Comparison of ENCODE assay signal across 13 cellular contexts in genomic region chr12:61870658-61871559, GRCh38.
DNase-seq lines count a peak whose midpoint lies in the region; ATAC-seq and TF ChIP-seq lines count a peak whose summit lies in the region.
"Had no signal": no experiment of that assay in that cellular context is flagged by ENCODE, and none has a peak within 500 bp of the region (broad histone marks: within the 10 kb centered on the region; RNA-seq: fewer than 3 reads in every experiment).

No MANE protein-coding gene starts in this region.

- H2BK5ac ChIP-seq in mesenchymal stem cell (ENCODE audit: low read depth, low read length, poor library complexity, severe bottlenecking), result no peak overlapping the region

- no peak overlapping the region for H3K14ac ChIP-seq in mesenchymal stem cell (ENCODE audit: low read length in 2 of 2)

- no peaks in the 10 kb centered on the region for H3K36me3 ChIP-seq in mesenchymal stem cell (ENCODE audit: control insufficient read depth in 1 of 2, insufficient read depth in 2 of 2, low read depth in 1 of 2, low read length in 2 of 2)
- H3K36me3 ChIP-seq: ascending aorta had no signal

- H2BK15ac ChIP-seq in mesenchymal stem cell (ENCODE audit: low read depth, poor library complexity, severe bottlenecking), result no peak overlapping the region

- no peaks in the 10 kb centered on the region for H3K9me3 ChIP-seq in mesenchymal stem cell (ENCODE audit: control insufficient read depth, low read length)
- H3K9me3 ChIP-seq: A549, ascending aorta had no signal

- no peak overlapping the region for H3K18ac ChIP-seq in mesenchymal stem cell (ENCODE audit: low read depth in 1 of 2, low read length in 2 of 2)

- H3K79me1 ChIP-seq in mesenchymal stem cell (replicated peaks; ENCODE audit: low read length, poor library complexity, severe bottlenecking), result no peaks in the 10 kb centered on the region

- no peak overlapping the region for H4K91ac ChIP-seq in mesenchymal stem cell (ENCODE audit: low read length)

- H3K4me2 ChIP-seq in mesenchymal stem cell (ENCODE audit: low read length, poor library complexity, severe bottlenecking), result no peak overlapping the region
- H3K4me2 ChIP-seq: A549 had no signal

- H3K4me3 ChIP-seq in mesenchymal stem cell (ENCODE audit: insufficient read depth in 1 of 2, low read depth in 1 of 2, low read length in 2 of 2) (no peak overlapping the region), coronary artery (no peak overlapping the region)
- H3K4me3 ChIP-seq: A549, ascending aorta had no signal

- H3K27ac ChIP-seq in mesenchymal stem cell (ENCODE audit: low read length, poor library complexity, severe bottlenecking) (no peak overlapping the region), coronary artery (no peak overlapping the region)
- H3K27ac ChIP-seq: A549, ascending aorta had no signal

- no peak overlapping the region for H3K23ac ChIP-seq in mesenchymal stem cell (ENCODE audit: low read length in 2 of 2)

- H2BK120ac ChIP-seq in mesenchymal stem cell (ENCODE audit: low read depth, low read length), result no peak overlapping the region

- H3K4ac ChIP-seq in mesenchymal stem cell (ENCODE audit: low read depth in 1 of 2, low read length in 2 of 2), result no peak overlapping the region

- no peaks in the 10 kb centered on the region for H3K27me3 ChIP-seq in mesenchymal stem cell (ENCODE audit: control insufficient read depth in 1 of 2, insufficient read depth in 1 of 2, low read length in 2 of 2)
- H3K27me3 ChIP-seq: ascending aorta had no signal

- 100% methylated on average over 2 of the region's 3 CpGs for WGBS in mesenchymal stem cell

- no peak overlapping the region for H2AFZ ChIP-seq in mesenchymal stem cell (ENCODE audit: low read depth, low read length)

- no peak overlapping the region for H2BK12ac ChIP-seq in mesenchymal stem cell (ENCODE audit: low read length in 2 of 2)

- peak; percentile 64 for ATAC-seq in HG03159 (IDR thresholded peaks at IDR 0.05; ENCODE audit: unreplicated experiment)
- ATAC-seq in GM18907 (IDR thresholded peaks at IDR 0.05; ENCODE audit: unreplicated experiment), result no peak
- ATAC-seq: A549, right cardiac atrium had no signal

- no peak for TF ChIP-seq CTCF in coronary artery (IDR thresholded peaks at IDR 0.05)

- H3K4me1 ChIP-seq in mesenchymal stem cell (ENCODE audit: control insufficient read depth, insufficient read depth, low read depth, low read length), result no peaks in the 10 kb centered on the region
- H3K4me1 ChIP-seq: A549, ascending aorta had no signal

- no peak overlapping the region for H4K8ac ChIP-seq in mesenchymal stem cell (ENCODE audit: low read length)

- no peak overlapping the region for H2AK5ac ChIP-seq in mesenchymal stem cell (ENCODE audit: low read length, severe bottlenecking)

- DNase-seq in SKM-1 treated with dmso at 0.1 percent for 144 hours (lab: John Stamatoyannopoulos, UW; ENCODE audit: unreplicated experiment) (peak; percentile 17), SKM-1 (lab: John Stamatoyannopoulos, UW; ENCODE audit: unreplicated experiment) (no peak), OCI-M1 (lab: John Stamatoyannopoulos, UW) (peak; percentile 53), mesenchymal stem cell (peak; percentile 30), coronary artery (ENCODE audit: low spot score) (no peak), NCI-H187 (lab: John Stamatoyannopoulos, UW) (no peak)
- DNase-seq: activated CD4-positive, alpha-beta T cell treated with anti-CD3 and anti-CD28 coated beads for 4 hours; hypothalamus; right cardiac atrium had no signal

- no peak overlapping the region for H3K9ac ChIP-seq in mesenchymal stem cell (ENCODE audit: low read length)

Comparison
In these comparisons a context has a peak if more than half of its experiments do, and no peak if none do; other contexts are left out.
1. DNase-seq: peak in SKM-1 treated with dmso at 0.1 percent for 144 hours (single experiment), OCI-M1 (single experiment) and mesenchymal stem cell (single experiment); none in SKM-1 (single experiment), coronary artery (single experiment) and NCI-H187 (0 of 2).